In genomic region chr4:109148577-109149075, GRCh38 we compare ENCODE assay signal across 1 cellular context.
TF ChIP-seq lines count a peak whose summit lies in the region.

No MANE protein-coding gene starts in this region.

TF ChIP-seq in K562, 482 proteins besides CTCF, POLR2A, EP300 and RAD21 (continued from another document and continues in another):
- TF ChIP-seq PBX2 (CRISPR knock-in tag; IDR thresholded peaks at IDR 0.05; ENCODE audit: low read depth) (no peak), PBX2 (tag; conservative IDR thresholded peaks at IDR 0.05; ENCODE audit: low read depth) (peak; percentile 76), HDAC2 (IDR thresholded peaks at IDR 0.05) (peak; percentile 92), RUNX1 (IDR thresholded peaks at IDR 0.05; ENCODE audit: low read depth) (no peak), GTF2B (IDR thresholded peaks at IDR 0.05; ENCODE audit: extremely low read depth, insufficient read length) (no peak), MYBL2 (IDR thresholded peaks at IDR 0.05; ENCODE audit: low read depth) (peak; percentile 59; the same call in 1 of the 2 replicates), MYBL2 (CRISPR knock-in tag; IDR thresholded peaks at IDR 0.05; ENCODE audit: borderline replicate concordance) (no peak), DLX4 (CRISPR knock-in tag; IDR thresholded peaks at IDR 0.05) (no peak), ATF4 (CRISPR knock-in tag; IDR thresholded peaks at IDR 0.05) (peak; percentile 38; the same call in 1 of the 2 replicates), NCOA2 (IDR thresholded peaks at IDR 0.05; ENCODE audit: partially characterized antibody in 2 of 2) (peak in 1 of 2 experiments; percentile 32), ZNF316 (IDR thresholded peaks at IDR 0.05) (peak; percentile 52), NR3C1 (CRISPR knock-in tag; IDR thresholded peaks at IDR 0.05) (no peak), TEAD4 (IDR thresholded peaks at IDR 0.05; ENCODE audit: low read length) (peak; percentile 76), TEAD4 (CRISPR knock-in tag; IDR thresholded peaks at IDR 0.05; ENCODE audit: borderline replicate concordance) (no peak), ZNF277 (CRISPR knock-in tag; IDR thresholded peaks at IDR 0.05; ENCODE audit: borderline replicate concordance) (no peak), ZC3H11A (IDR thresholded peaks at IDR 0.05; ENCODE audit: low read depth, low read length) (no peak), ATF6 (CRISPR knock-in tag; IDR thresholded peaks at IDR 0.05) (no peak), CHAMP1 (IDR thresholded peaks at IDR 0.05) (peak; percentile 94), IRF9 (tag; IDR thresholded peaks at IDR 0.05) (peak; percentile 56; the same call in 1 of the 2 replicates), RFX1 (IDR thresholded peaks at IDR 0.05) (no peak), ELK1 (CRISPR knock-in tag; IDR thresholded peaks at IDR 0.05) (no peak), EP400 (IDR thresholded peaks at IDR 0.05) (0 out of 2 replicates have a peak, but pooled peaks have one; percentile 18), ZNF121 (CRISPR knock-in tag; conservative IDR thresholded peaks at IDR 0.05) (no peak), FOXM1 (IDR thresholded peaks at IDR 0.05; ENCODE audit: low read depth) (peak; percentile 75), FOXM1 (CRISPR knock-in tag; IDR thresholded peaks at IDR 0.05; ENCODE audit: low read depth) (no peak), ZNF12 (CRISPR knock-in tag; IDR thresholded peaks at IDR 0.05) (no peak), ID3 (CRISPR knock-in tag; IDR thresholded peaks at IDR 0.05) (no peak), ID3 (tag; IDR thresholded peaks at IDR 0.05) (peak; percentile 96), KDM1A (IDR thresholded peaks at IDR 0.05) (peak in 1 of 2 experiments; percentile 58; a peak in 3 of 4 replicates), PHB2 (IDR thresholded peaks at IDR 0.05; ENCODE audit: low read depth) (peak; percentile 66; the same call in 1 of the 2 replicates), STAG1 (CRISPR knock-in tag; IDR thresholded peaks at IDR 0.05; ENCODE audit: borderline replicate concordance) (no peak), U2AF2 (optimal IDR thresholded peaks at IDR 0.05; ENCODE audit: low read depth, low read length) (no peak), ZNF444 (CRISPR knock-in tag; IDR thresholded peaks at IDR 0.05) (no peak), ZNF175 (CRISPR knock-in tag; IDR thresholded peaks at IDR 0.05; ENCODE audit: low read depth) (no peak), ZNF407 (IDR thresholded peaks at IDR 0.05; ENCODE audit: low read depth) (0 out of 2 replicates have a peak, but pooled peaks have one; percentile 17)
